13 cellular contexts compared by ENCODE assay signal in the genomic region with DNA sequence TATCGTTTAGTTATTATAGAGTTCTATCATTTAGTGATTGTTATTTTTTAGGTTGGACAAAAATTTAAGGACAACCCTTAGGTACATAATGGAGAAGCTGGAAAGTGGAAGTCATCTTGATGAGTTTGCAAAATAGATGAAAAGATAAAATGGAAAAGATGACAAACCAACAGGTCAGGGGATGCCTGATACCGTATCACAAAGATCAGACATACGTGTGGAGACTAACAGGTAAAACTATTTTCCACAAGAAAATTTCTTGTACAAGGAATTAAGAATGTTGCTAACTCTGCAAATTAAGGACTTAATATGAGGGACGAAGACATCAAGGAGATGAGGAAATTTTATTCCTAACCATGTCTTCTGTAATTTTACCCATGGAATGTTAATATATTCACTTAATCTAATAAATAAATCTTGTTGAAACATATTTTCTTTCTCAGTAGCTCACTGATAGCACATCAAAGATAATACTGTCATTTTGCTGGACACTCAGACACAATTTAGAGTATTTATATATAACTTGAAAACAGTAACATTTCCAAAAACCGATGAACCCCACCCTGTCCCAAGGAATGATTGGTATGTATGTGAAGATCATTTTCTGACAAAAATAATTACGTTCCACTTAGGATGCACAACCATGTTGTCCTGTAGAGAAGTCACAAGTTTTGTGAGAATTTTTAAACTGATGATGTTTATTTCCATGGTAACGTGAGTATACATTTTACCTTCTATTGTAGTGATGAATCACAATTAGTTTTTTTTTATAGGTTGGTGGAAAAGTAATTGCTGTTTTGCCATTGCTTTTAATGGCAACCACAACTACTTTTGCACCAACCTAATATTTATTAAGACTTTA. TPM values are rescaled to one million over a fixed set of nuclear protein-coding genes. Genes with fewer than 3 reads are reported as not detected.
DNase-seq lines count a peak whose midpoint lies in the region; ATAC-seq and TF ChIP-seq lines count a peak whose summit lies in the region.
"Had no signal": no experiment of that assay in that cellular context is flagged by ENCODE, and none has a peak within 500 bp of the region (broad histone marks: within the 10 kb centered on the region; RNA-seq: fewer than 3 reads in every experiment).

No MANE protein-coding gene starts in this region.

- H3K36me3 ChIP-seq in RWPE2 (ENCODE audit: low read depth), result 0 out of 2 replicates have a peak, but pooled peaks cover 7% of the 10 kb centered on the region
- H3K36me3 ChIP-seq in WERI-Rb-1, result no peaks in the 10 kb centered on the region

- TF ChIP-seq CTCF in AG04449 (IDR thresholded peaks at IDR 0.05; ENCODE audit: insufficient read depth, low read length, missing control alignments) (no peak), RWPE2 (IDR thresholded peaks at IDR 0.05; ENCODE audit: poor library complexity, severe bottlenecking) (no peak), fibroblast of mammary gland (conservative IDR thresholded peaks at IDR 0.05; ENCODE audit: control insufficient read depth, insufficient read depth, low read depth, low read length) (no peak), osteocyte (IDR thresholded peaks at IDR 0.05) (no peak), WERI-Rb-1 (IDR thresholded peaks at IDR 0.05; ENCODE audit: low read depth, low read length) (no peak)

- H3K27ac ChIP-seq in RWPE2 (ENCODE audit: poor library complexity, severe bottlenecking) (peak overlapping the region; percentile 25), WERI-Rb-1 (no peak overlapping the region)
- H3K27ac ChIP-seq: parathyroid adenoma had no signal

- peaks cover 5% of the 10 kb centered on the region for H3K9me3 Mint-ChIP-seq in osteocyte (ENCODE audit: unreplicated experiment)
- H3K9me3 Mint-ChIP-seq: stimulated activated naive B cell treated with anti-CD40 and anti-IgM and Interleukin-4, amounts not matched to agents 10 μg/mL and 1 μg/mL and 100 μg/mL, for 72 hours had no signal

- H3K4me1 Mint-ChIP-seq in osteocyte (ENCODE audit: unreplicated experiment), result peaks cover 47% of the 10 kb centered on the region

- CTCF ChIA-PET in AG04449 (lab: Yijun Ruan, JAX), result interaction anchor here (0.7 to 5.5 kb wide), 20 partner anchors 7 to 136 kb away, joined by 3 to 32 read pairs (median 7); no protein-coding TSS in a partner anchor

- H3K27me3 ChIP-seq in RWPE2 (ENCODE audit: insufficient read depth, poor library complexity, severe bottlenecking), result no peaks in the 10 kb centered on the region
- no peaks in the 10 kb centered on the region for H3K27me3 ChIP-seq in WERI-Rb-1 (ENCODE audit: insufficient read depth, low read depth, severe bottlenecking)

- H3K4me3 Mint-ChIP-seq in osteocyte (ENCODE audit: unreplicated experiment), result peak overlapping the region; percentile 85
- H3K4me3 Mint-ChIP-seq: CD4-positive, CD25-positive, alpha-beta regulatory T cell had no signal

- H3K27ac Mint-ChIP-seq in osteocyte (ENCODE audit: unreplicated experiment), result peak overlapping the region; percentile 97
- H3K27ac Mint-ChIP-seq: CD4-positive, CD25-positive, alpha-beta regulatory T cell; stimulated activated naive B cell treated with anti-CD40 and anti-IgM and Interleukin-4, amounts not matched to agents 10 μg/mL and 1 μg/mL and 100 μg/mL, for 72 hours had no signal

- H3K27me3 Mint-ChIP-seq in osteocyte (ENCODE audit: unreplicated experiment), result no peaks in the 10 kb centered on the region

- H3K4me1 ChIP-seq in RWPE2 (ENCODE audit: insufficient read depth, poor library complexity, severe bottlenecking), result peaks cover 15% of the 10 kb centered on the region
- H3K4me1 ChIP-seq: parathyroid adenoma had no signal

- ATAC-seq in RWPE2 (ENCODE audit: low read depth), result no peak
- no peak for ATAC-seq in GM19463 (IDR thresholded peaks at IDR 0.05; ENCODE audit: unreplicated experiment)
- ATAC-seq in HG03520 (IDR thresholded peaks at IDR 0.05; ENCODE audit: unreplicated experiment), result no peak

- H3K4me3 ChIP-seq in AG04449 (ENCODE audit: low read depth, low read length) (peak overlapping the region; percentile 85), RWPE2 (ENCODE audit: severe bottlenecking) (peak overlapping the region; percentile 63), fibroblast of mammary gland (ENCODE audit: control insufficient read depth, low read depth, low read length) (peak overlapping the region; percentile 83), WERI-Rb-1 (ENCODE audit: low read depth, low read length) (no peak overlapping the region)
- H3K4me3 ChIP-seq: GM12878 had no signal

- POLR2A ChIA-PET in AG04449 (lab: Yijun Ruan, JAX), result interaction anchor here (1.2 kb wide), 1 partner anchor 37 kb away, joined by 7 read pairs; no protein-coding TSS in a partner anchor

- H3K36me3 Mint-ChIP-seq in osteocyte (ENCODE audit: unreplicated experiment), result peaks cover 36% of the 10 kb centered on the region
- H3K36me3 Mint-ChIP-seq: CD4-positive, CD25-positive, alpha-beta regulatory T cell; stimulated activated naive B cell treated with anti-CD40 and anti-IgM and Interleukin-4, amounts not matched to agents 10 μg/mL and 1 μg/mL and 100 μg/mL, for 72 hours had no signal

- H3K9me3 ChIP-seq in RWPE2 (ENCODE audit: severe bottlenecking) (no peaks in the 10 kb centered on the region), WERI-Rb-1 (ENCODE audit: severe bottlenecking) (no peaks in the 10 kb centered on the region)

- no peak for DNase-seq in AG04449 (ENCODE audit: low read depth, low spot score)
- DNase-seq in RWPE2 (ENCODE audit: low spot score), result no peak
- DNase-seq in fibroblast of mammary gland (ENCODE audit: low read depth), result no peak
- no peak for DNase-seq in osteocyte (ENCODE audit: extremely low spot score, unreplicated experiment)
- no peak for DNase-seq in OCI-M2 (lab: John Stamatoyannopoulos, UW; ENCODE audit: unreplicated experiment)
- no peak for DNase-seq in WERI-Rb-1
- DNase-seq: CD4-positive, CD25-positive, alpha-beta regulatory T cell; NCI-H1105 treated with DMSO at 0.1 percent for 48 hours; stimulated activated naive B cell treated with anti-CD40 and anti-IgM and Interleukin-4, amounts not matched to agents 10 μg/mL and 1 μg/mL and 100 μg/mL, for 72 hours had no signal

RNA-seq across cellular contexts. Expression of gene LURAP1L, which starts 2.6 kb away (rescaled TPM):
- total RNA-seq in osteocyte, result 46.3 and 49.8 TPM in 2 replicates
- total RNA-seq: CD4-positive, CD25-positive, alpha-beta regulatory T cell had no signal
